25 cellular contexts compared by ENCODE assay signal in the genomic region with DNA sequence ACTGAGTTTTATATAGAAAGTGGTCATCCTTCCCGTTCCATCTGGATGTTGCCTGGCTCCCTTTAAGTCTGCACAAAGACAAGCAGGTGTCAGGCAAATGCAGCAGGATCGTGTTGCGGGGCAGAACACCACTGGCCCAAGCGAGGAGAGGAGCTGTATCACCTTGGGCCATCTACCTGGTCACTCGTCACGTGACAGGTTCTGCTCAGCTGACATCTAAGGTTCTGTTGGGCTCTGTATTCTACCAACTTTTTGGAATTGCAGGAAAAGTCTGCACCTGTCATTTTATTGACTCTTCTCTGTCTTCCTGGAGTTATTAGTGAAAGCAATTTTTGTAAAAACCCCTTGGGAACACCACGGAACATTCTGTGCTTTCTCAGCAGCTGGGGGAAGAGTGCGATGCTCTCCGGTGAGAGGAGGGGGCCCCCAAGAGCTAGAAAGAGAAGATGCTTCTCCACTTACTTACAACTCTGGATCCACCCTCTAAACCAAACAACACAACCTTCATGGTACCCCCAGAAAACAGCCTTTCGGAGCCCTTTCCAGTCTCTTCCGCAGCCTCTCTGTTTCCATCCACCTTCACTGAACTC.
DNase-seq lines count a peak whose midpoint lies in the region; ATAC-seq, FAIRE-seq and TF ChIP-seq lines count a peak whose summit lies in the region.
"Had no signal": no experiment of that assay in that cellular context is flagged by ENCODE, and none has a peak within 500 bp of the region (broad histone marks: within the 10 kb centered on the region; RNA-seq: fewer than 3 reads in every experiment).

No MANE protein-coding gene starts in this region.

- no peak for FAIRE-seq in GM19239 (lab: Jason Lieb, UNC)
- FAIRE-seq: A549 had no signal

- H3K27ac ChIP-seq in KMS-11 (peak overlapping the region; percentile 89), caudate nucleus (ENCODE audit: low read depth, low read length) (peak overlapping the region; percentile 82), gastrocnemius medialis (no peak overlapping the region)
- H3K27ac ChIP-seq: A549, HL-60 had no signal

- no peak overlapping the region for H2AFZ ChIP-seq in KMS-11 (ENCODE audit: low read depth)
- H2AFZ ChIP-seq: GM23338 had no signal

- H3K4me3 Mint-ChIP-seq in glutamatergic neuron (ENCODE audit: unreplicated experiment), result peak overlapping the region; percentile 35
- H3K4me3 Mint-ChIP-seq: B cell, GM23338 had no signal

- TF ChIP-seq CTCF in KMS-11 (conservative IDR thresholded peaks at IDR 0.05; ENCODE audit: low read depth, low read length), result no peak
- no peak for TF ChIP-seq CTCF in glutamatergic neuron (IDR thresholded peaks at IDR 0.05; ENCODE audit: partially characterized antibody, unreplicated experiment)
- TF ChIP-seq CTCF in gastrocnemius medialis (IDR thresholded peaks at IDR 0.05 in 4 of 5, conservative IDR thresholded peaks at IDR 0.05 in 1 of 5), result no peak

- ATAC-seq in gastrocnemius medialis (peak; percentile 46 to 47), SK-N-SH treated with all-trans-retinoic acid at 6 μM for 48 hours (no peak), HG03159 (IDR thresholded peaks at IDR 0.05; ENCODE audit: unreplicated experiment) (no peak)
- ATAC-seq: A549, GM23338, Panc1 had no signal

- peak overlapping the region; percentile 71 for H3K27ac Mint-ChIP-seq in glutamatergic neuron (ENCODE audit: unreplicated experiment)
- H3K27ac Mint-ChIP-seq: B cell, GM23338 had no signal

- no peak overlapping the region; the same call in 1 of the 2 replicates for H3K9ac ChIP-seq in KMS-11
- H3K9ac ChIP-seq: SK-N-SH had no signal

- peaks cover 3% of the 10 kb centered on the region for H3K27me3 Mint-ChIP-seq in glutamatergic neuron (ENCODE audit: unreplicated experiment)

- H3K4me3 ChIP-seq in KMS-11 (IDR thresholded peaks at IDR 0.05; ENCODE audit: insufficient read depth, low read depth, low read length) (no peak overlapping the region), gastrocnemius medialis (no peak overlapping the region)
- H3K4me3 ChIP-seq: A549, GM23338 had no signal

- intact Hi-C loops in gastrocnemius medialis (cut with DNase I; ENCODE audit: low total_unique reads), result no loop called here

- H3K4me1 ChIP-seq in KMS-11 (ENCODE audit: low read depth, poor library complexity, severe bottlenecking) (peaks cover 73% of the 10 kb centered on the region), gastrocnemius medialis (no peaks in the 10 kb centered on the region)
- H3K4me1 ChIP-seq: A549 had no signal

- H4K20me1 ChIP-seq in KMS-11 (ENCODE audit: insufficient read depth), result no peaks in the 10 kb centered on the region

- peaks cover 51% of the 10 kb centered on the region for H3K4me1 Mint-ChIP-seq in glutamatergic neuron (ENCODE audit: low read depth, unreplicated experiment)

- in situ Hi-C loops in gastrocnemius medialis (cut with MboI; ENCODE audit: low sequenced_read_pairs in 4 of 4), result no loop called here

- DNase-seq in caudate nucleus (lab: John Stamatoyannopoulos, UW) (peak in 4 of 61 donors; percentile 23 to 48 (median 42)), glutamatergic neuron (no peak), gastrocnemius medialis (no peak), GM19239 (ENCODE audit: insufficient read length, low spot score) (no peak), NCI-H1092 treated with DMSO at 0.1 percent for 48 hours (lab: John Stamatoyannopoulos, UW) (no peak)
- DNase-seq: CD4-positive, CD25-positive, alpha-beta regulatory T cell; COR-L47; DMS79; HCEC 1CT; KG1; NCI-H1105 treated with DMSO at 0.1 percent for 48 hours; NCI-H2029 treated with DMSO at 0.1 percent for 48 hours; NCI-H2171 treated with DMSO at 0.1 percent for 48 hours; NCI-H524 treated with DMSO at 0.1 percent for 48 hours; NCI-H82; SIG-M5; SK-N-SH had no signal

- peak overlapping the region; percentile 77 for H3K4me2 ChIP-seq in KMS-11
- H3K4me2 ChIP-seq: A549, GM23338, SK-N-SH had no signal

- H3K9me3 ChIP-seq in gastrocnemius medialis, result no peaks in the 10 kb centered on the region
- H3K9me3 ChIP-seq: A549, SK-N-SH had no signal

- TF ChIP-seq POLR2A in gastrocnemius medialis (IDR thresholded peaks at IDR 0.05), result no peak

- H3K79me2 ChIP-seq in KMS-11 (ENCODE audit: insufficient read depth, low read depth), result peaks cover 68% of the 10 kb centered on the region

- no peaks in the 10 kb centered on the region for H3K36me3 Mint-ChIP-seq in glutamatergic neuron (ENCODE audit: unreplicated experiment)

- H3K9me3 Mint-ChIP-seq in glutamatergic neuron (ENCODE audit: unreplicated experiment), result peaks cover 2% of the 10 kb centered on the region
- H3K9me3 Mint-ChIP-seq: CD4-positive, CD25-positive, alpha-beta regulatory T cell; GM23338 had no signal

- H3K27me3 ChIP-seq in KMS-11 (ENCODE audit: insufficient read depth, low read depth), result no peaks in the 10 kb centered on the region
- H3K27me3 ChIP-seq in gastrocnemius medialis, result no peaks in the 10 kb centered on the region

- H3K36me3 ChIP-seq in KMS-11 (ENCODE audit: insufficient read depth) (peaks cover 22% of the 10 kb centered on the region; the same call in 1 of the 2 replicates), gastrocnemius medialis (no peaks in the 10 kb centered on the region)

TF ChIP-seq in SK-N-SH treated with all-trans-retinoic acid at 6 μM for 48 hours, 23 proteins besides CTCF, POLR2A, EP300 and RAD21:
- TF ChIP-seq OSR1 (CRISPR knock-in tag; IDR thresholded peaks at IDR 0.05) (no peak), PPARA (CRISPR knock-in tag; IDR thresholded peaks at IDR 0.05; ENCODE audit: borderline replicate concordance) (no peak), ISL1 (CRISPR knock-in tag; IDR thresholded peaks at IDR 0.05) (no peak)
TF ChIP-seq in SK-N-SH treated with all-trans-retinoic acid at 6 μM for 48 hours: peak in this region for 0.

Comparison
In these comparisons a context has a peak if more than half of its experiments do, and no peak if none do; other contexts are left out.
1. H3K27ac ChIP-seq: peak in KMS-11 (single experiment) and caudate nucleus (single experiment); none in gastrocnemius medialis (0 of 4).
2. ATAC-seq: peak in gastrocnemius medialis (2 of 2); none in SK-N-SH treated with all-trans-retinoic acid at 6 μM for 48 hours (single experiment) and HG03159 (single experiment).